9 cellular contexts compared by ENCODE assay signal in genomic region chr11:112290462-112290894, GRCh38. TPM values are rescaled to one million over a fixed set of nuclear protein-coding genes. Genes with fewer than 3 reads are reported as not detected.
DNase-seq lines count a peak whose midpoint lies in the region; ATAC-seq and TF ChIP-seq lines count a peak whose summit lies in the region.
"Had no signal": no experiment of that assay in that cellular context is flagged by ENCODE, and none has a peak within 500 bp of the region (broad histone marks: within the 10 kb centered on the region; RNA-seq: fewer than 3 reads in every experiment).

No MANE protein-coding gene starts in this region.

- H3K9ac ChIP-seq in duodenal mucosa (ENCODE audit: low read depth in 1 of 2, low read length in 2 of 2) = peak overlapping the region; percentile 25 to 41

- H3K4me1 Mint-ChIP-seq in naive thymus-derived CD8-positive, alpha-beta T cell = peaks cover 2 to 22% (median 9%) of the 10 kb centered on the region in 4 donors

- peak overlapping the region; percentile 67 to 80 (median 72) for H3K4me3 Mint-ChIP-seq in naive thymus-derived CD8-positive, alpha-beta T cell

- no peak for ATAC-seq in naive thymus-derived CD8-positive, alpha-beta T cell
- ATAC-seq in HG02884 (IDR thresholded peaks at IDR 0.05; ENCODE audit: unreplicated experiment) (no peak), HG03439 (IDR thresholded peaks at IDR 0.05; ENCODE audit: unreplicated experiment) (no peak)

- H3K9me3 ChIP-seq in duodenal mucosa (ENCODE audit: control insufficient read depth in 1 of 2, low read length in 2 of 2) = no peaks in the 10 kb centered on the region

- TF ChIP-seq CTCF in BJ (IDR thresholded peaks at IDR 0.05; ENCODE audit: insufficient read depth, low read depth, low read length) = no peak

- POLR2A ChIA-PET in BJ (lab: Charles Lee) = no interaction called here
- POLR2A ChIA-PET in naive thymus-derived CD8-positive, alpha-beta T cell (lab: Charles Lee) = no interaction called here

- peaks cover 0 to 14% (median 2%) of the 10 kb centered on the region in 3 donors for H3K36me3 Mint-ChIP-seq in naive thymus-derived CD8-positive, alpha-beta T cell

- DNase-seq in BJ (ENCODE audit: low read depth) (no peak), M059J (ENCODE audit: low read depth) (peak; percentile 8), NOMO-1 treated with dmso at 0.1 percent for 144 hours (lab: John Stamatoyannopoulos, UW; ENCODE audit: unreplicated experiment) (no peak)
- no peak for DNase-seq in naive thymus-derived CD8-positive, alpha-beta T cell
- DNase-seq in stimulated activated CD4-positive, alpha-beta T cell treated with anti-CD3 and anti-CD28 coated beads, Interleukin-2, amount 100 ng/mL, for 24 hours = no peak

- H3K27me3 Mint-ChIP-seq in naive thymus-derived CD8-positive, alpha-beta T cell = peaks cover 0 to 8% (median 0%) of the 10 kb centered on the region in 5 donors

- CTCF ChIA-PET in BJ (lab: Yijun Ruan, JAX) = no interaction called here

- peak overlapping the region in 3 of 10 donors; percentile 11 to 78 (median 53) for H3K27ac Mint-ChIP-seq in naive thymus-derived CD8-positive, alpha-beta T cell

- H3K27me3 ChIP-seq in BJ (ENCODE audit: control insufficient read depth, insufficient read depth, low read length) = no peaks in the 10 kb centered on the region; the same call in 1 of the 2 replicates
- H3K27me3 ChIP-seq in duodenal mucosa (ENCODE audit: control insufficient read depth in 1 of 2, insufficient read depth in 2 of 2, low read length in 2 of 2) = no peaks in the 10 kb centered on the region

- no peak overlapping the region for H3K27ac ChIP-seq in duodenal mucosa (ENCODE audit: low read depth, low read length)

- no peaks in the 10 kb centered on the region for H3K9me3 Mint-ChIP-seq in naive thymus-derived CD8-positive, alpha-beta T cell

- H3K36me3 ChIP-seq in BJ (ENCODE audit: control insufficient read depth, insufficient read depth, low read length) = no peaks in the 10 kb centered on the region
- no peaks in the 10 kb centered on the region for H3K36me3 ChIP-seq in duodenal mucosa (ENCODE audit: control insufficient read depth in 1 of 2, insufficient read depth in 2 of 2, low read length in 2 of 2)

- peaks cover 4 to 18% of the 10 kb centered on the region in 2 donors for H3K4me1 ChIP-seq in duodenal mucosa (ENCODE audit: control insufficient read depth in 1 of 2, insufficient read depth in 2 of 2, low read length in 2 of 2)

- peak overlapping the region; percentile 65 for H3K4me3 ChIP-seq in BJ (ENCODE audit: low read depth, low read length)
- peak overlapping the region; percentile 63 to 75 for H3K4me3 ChIP-seq in duodenal mucosa (ENCODE audit: low read depth in 1 of 2, low read length in 2 of 2)

RNA-seq across cellular contexts. Expression of gene PLET1, which starts 29.8 kb away (rescaled TPM):
- polyA plus RNA-seq in BJ (2011; rRNA removed) = not detected in 2 replicates
- not detected in 2 replicates for polyA minus RNA-seq in BJ (2011; rRNA and poly(A)+ RNA removed)
- total RNA-seq in M059J (2014; rRNA removed; shearing (Covaris generic)) = not detected in 2 replicates
- not detected for total RNA-seq in naive thymus-derived CD8-positive, alpha-beta T cell
- not detected for polyA plus RNA-seq in naive thymus-derived CD8-positive, alpha-beta T cell
- total RNA-seq: T-helper 2 cell treated with Interferon-gamma antibody and Interleukin-4, amounts not matched to agents 100 ng/mL and 5 ng/mL, for 36 hours had no signal
